ENCODE assay signal across 8 cellular contexts in genomic region chr6:27096834-27097511, GRCh38.
DNase-seq lines count a peak whose midpoint lies in the region; ATAC-seq and TF ChIP-seq lines count a peak whose summit lies in the region.

No MANE protein-coding gene starts in this region.

- H3K27me3 Mint-ChIP-seq in progenitor cell of endocrine pancreas: peaks cover 48% of the 10 kb centered on the region

- H3K27ac ChIP-seq in HEK293 (ENCODE audit: extremely low read depth, low read depth, low read length): no peak overlapping the region
- peak overlapping the region; percentile 38 for H3K27ac ChIP-seq in foreskin keratinocyte
- no peak overlapping the region for H3K27ac ChIP-seq in uterus

- peaks cover 4% of the 10 kb centered on the region for H3K9me3 Mint-ChIP-seq in progenitor cell of endocrine pancreas (ENCODE audit: low read depth)

- POLR2A ChIA-PET in HEK293 (lab: Yijun Ruan, JAX): interaction anchor here (0.9 kb wide), 1 partner anchor 36 kb away, joined by 3 read pairs; no protein-coding TSS in a partner anchor

- ATAC-seq in foreskin keratinocyte (peak; percentile 90), GM21786 (IDR thresholded peaks at IDR 0.05; ENCODE audit: unreplicated experiment) (no peak)

- H3K4me1 ChIP-seq in HEK293 (ENCODE audit: control insufficient read depth, insufficient read depth, low read length): no peaks in the 10 kb centered on the region
- no peaks in the 10 kb centered on the region for H3K4me1 ChIP-seq in foreskin keratinocyte
- H3K4me1 ChIP-seq in uterus: no peaks in the 10 kb centered on the region

- H3K27me3 ChIP-seq in foreskin keratinocyte (no peaks in the 10 kb centered on the region), uterus (peaks cover 0 to 13% of the 10 kb centered on the region in 2 donors)

- H3K36me3 ChIP-seq in HEK293 (ENCODE audit: control insufficient read depth in 2 of 2, insufficient read depth in 1 of 2, low read length in 2 of 2): no peaks in the 10 kb centered on the region
- no peaks in the 10 kb centered on the region for H3K36me3 ChIP-seq in uterus

- H3K36me3 Mint-ChIP-seq in progenitor cell of endocrine pancreas (ENCODE audit: insufficient read depth): no peaks in the 10 kb centered on the region

- TF ChIP-seq POLR2A in uterus (IDR thresholded peaks at IDR 0.05): no peak

- intact Hi-C loops in uterus (cut with DNase I; ENCODE audit: low total_unique reads): no loop called here

- TF ChIP-seq CTCF in AG10803 (conservative IDR thresholded peaks at IDR 0.05; ENCODE audit: low read length) (no peak), HEK293 (tag by site-specific recombination; IDR thresholded peaks at IDR 0.05) (no peak), foreskin keratinocyte (conservative IDR thresholded peaks at IDR 0.05) (no peak), progenitor cell of endocrine pancreas (IDR thresholded peaks at IDR 0.05; ENCODE audit: unreplicated experiment) (no peak), uterus (IDR thresholded peaks at IDR 0.05) (no peak)

- DNase-seq in AG10803 (ENCODE audit: low read depth) (peak; percentile 55), activated T-cell treated with anti-CD3 and anti-CD28 coated beads for 48 hours (ENCODE audit: low read depth) (peak; percentile 57), foreskin keratinocyte (peak; percentile 73 to 91), progenitor cell of endocrine pancreas (ENCODE audit: low spot score, unreplicated experiment) (peak; percentile 40), uterus (no peak), NCI-H1105 (lab: John Stamatoyannopoulos, UW) (no peak)

- peak overlapping the region; percentile 66 for H3K4me3 ChIP-seq in AG10803 (ENCODE audit: low read length)
- H3K4me3 ChIP-seq in HEK293 (ENCODE audit: low read depth, low read length): peak overlapping the region; percentile 33
- peak overlapping the region in 1 of 2 donors; percentile 15 for H3K4me3 ChIP-seq in uterus

- peaks cover 13% of the 10 kb centered on the region for H3K4me1 Mint-ChIP-seq in progenitor cell of endocrine pancreas (ENCODE audit: low read depth)

- CTCF ChIA-PET in HEK293 (lab: Yijun Ruan, JAX): no interaction called here

- H3K27ac Mint-ChIP-seq in progenitor cell of endocrine pancreas: peak overlapping the region; percentile 91

- peak overlapping the region; percentile 78 for H3K4me3 Mint-ChIP-seq in progenitor cell of endocrine pancreas (ENCODE audit: low read depth)

- no peaks in the 10 kb centered on the region for H3K9me3 ChIP-seq in HEK293 (ENCODE audit: control insufficient read depth, insufficient read depth, low read depth, low read length)
- no peaks in the 10 kb centered on the region for H3K9me3 ChIP-seq in uterus

TF ChIP-seq in HEK293, 187 proteins besides CTCF, POLR2A, EP300 and RAD21:
- no peak for TF ChIP-seq ZBTB7A (tag by site-specific recombination; IDR thresholded peaks at IDR 0.05; ENCODE audit: low read depth)
- TF ChIP-seq KLF9 (tag by site-specific recombination; IDR thresholded peaks at IDR 0.05; ENCODE audit: low read depth): no peak
- no peak for TF ChIP-seq KLF8 (tag by site-specific recombination; IDR thresholded peaks at IDR 0.05)
- TF ChIP-seq ZNF585B (tag by site-specific recombination; IDR thresholded peaks at IDR 0.05): no peak
- TF ChIP-seq ZNF777 (tag by site-specific recombination; IDR thresholded peaks at IDR 0.05; ENCODE audit: borderline replicate concordance): no peak
- no peak for TF ChIP-seq ZNF248 (tag by site-specific recombination; IDR thresholded peaks at IDR 0.05)
- TF ChIP-seq WT1 (tag by site-specific recombination; IDR thresholded peaks at IDR 0.05): no peak
- no peak for TF ChIP-seq KLF17 (tag by site-specific recombination; IDR thresholded peaks at IDR 0.05)
- TF ChIP-seq ZNF37A (tag by site-specific recombination; IDR thresholded peaks at IDR 0.05): no peak
- TF ChIP-seq OSR2 (tag by site-specific recombination; IDR thresholded peaks at IDR 0.05): no peak
- TF ChIP-seq KLF10 (tag by site-specific recombination; IDR thresholded peaks at IDR 0.05): no peak
- TF ChIP-seq ZNF10 (tag by site-specific recombination; IDR thresholded peaks at IDR 0.05): no peak
- TF ChIP-seq ZNF140 (tag by site-specific recombination; IDR thresholded peaks at IDR 0.05): no peak
- TF ChIP-seq ZNF366 (tag by site-specific recombination; conservative IDR thresholded peaks at IDR 0.05): no peak
- TF ChIP-seq ZSCAN23 (tag by site-specific recombination; IDR thresholded peaks at IDR 0.05): no peak
- no peak for TF ChIP-seq ZBTB21 (tag by site-specific recombination; IDR thresholded peaks at IDR 0.05)
- TF ChIP-seq PRDM4 (tag by site-specific recombination; IDR thresholded peaks at IDR 0.05): no peak
- TF ChIP-seq ZIC2 (tag by site-specific recombination; IDR thresholded peaks at IDR 0.05): no peak
- no peak for TF ChIP-seq SALL2 (tag by site-specific recombination; IDR thresholded peaks at IDR 0.05; ENCODE audit: borderline replicate concordance)
- no peak for TF ChIP-seq TSHZ1 (tag by site-specific recombination; IDR thresholded peaks at IDR 0.05; ENCODE audit: borderline replicate concordance)

Comparison
In these comparisons a context has a peak if more than half of its experiments do, and no peak if none do; other contexts are left out.
1. DNase-seq: peak in AG10803 (single experiment), activated T-cell treated with anti-CD3 and anti-CD28 coated beads for 48 hours (single experiment), foreskin keratinocyte (2 of 2) and progenitor cell of endocrine pancreas (single experiment); none in uterus (0 of 2) and NCI-H1105 (single experiment).